In genomic region chr1:161157867-161158266, GRCh38 we compare ENCODE assay signal across 16 cellular contexts. TPM values are rescaled to one million over a fixed set of nuclear protein-coding genes. Genes with fewer than 3 reads are reported as not detected.
DNase-seq lines count a peak whose midpoint lies in the region; ATAC-seq and TF ChIP-seq lines count a peak whose summit lies in the region.
"Had no signal": no experiment of that assay in that cellular context is flagged by ENCODE, and none has a peak within 500 bp of the region (broad histone marks: within the 10 kb centered on the region; RNA-seq: fewer than 3 reads in every experiment).

No MANE protein-coding gene starts in this region.

- H3K27ac Mint-ChIP-seq in CD4-positive, alpha-beta T cell, result peak overlapping the region; percentile 86
- H3K27ac Mint-ChIP-seq in activated CD4-positive, alpha-beta memory T cell treated with anti-CD3 and anti-CD28 coated beads for 36 hours, result peak overlapping the region; percentile 47
- H3K27ac Mint-ChIP-seq in naive thymus-derived CD4-positive, alpha-beta T cell, result peak overlapping the region in 8 of 9 donors; percentile 1 to 97 (median 94)

- H3K4me1 ChIP-seq in naive thymus-derived CD4-positive, alpha-beta T cell (ENCODE audit: control insufficient read depth in 2 of 2, insufficient read depth in 2 of 2, low read length in 2 of 2), result peaks cover 34 to 38% of the 10 kb centered on the region in 2 donors
- peaks cover 7 to 62% (median 30%) of the 10 kb centered on the region in 3 donors for H3K4me1 ChIP-seq in gastroesophageal sphincter

- no peaks in the 10 kb centered on the region for H3K27me3 ChIP-seq in CD4-positive, alpha-beta T cell (ENCODE audit: control insufficient read depth, insufficient read depth, low read length)
- no peaks in the 10 kb centered on the region for H3K27me3 ChIP-seq in naive thymus-derived CD4-positive, alpha-beta T cell (ENCODE audit: control insufficient read depth in 2 of 2, insufficient read depth in 2 of 2, low read length in 2 of 2)
- no peaks in the 10 kb centered on the region for H3K27me3 ChIP-seq in gastroesophageal sphincter
- H3K27me3 ChIP-seq: BLaER1 treated with 17β-estradiol and CSF1 and Interleukin-3, amounts not matched to agents 10 nM and 100 nM; heart right ventricle; SJSA1 had no signal

- no peak for TF ChIP-seq EP300 in gastroesophageal sphincter (IDR thresholded peaks at IDR 0.05)

- H3K9me3 Mint-ChIP-seq in CD4-positive, alpha-beta T cell, result no peaks in the 10 kb centered on the region
- H3K9me3 Mint-ChIP-seq in activated CD4-positive, alpha-beta memory T cell treated with anti-CD3 and anti-CD28 coated beads for 36 hours, result no peaks in the 10 kb centered on the region
- H3K9me3 Mint-ChIP-seq in naive thymus-derived CD4-positive, alpha-beta T cell, result no peaks in the 10 kb centered on the region
- H3K9me3 Mint-ChIP-seq: H9 had no signal

- 100% methylated on average over 1 of the region's 1 CpG for WGBS in gastroesophageal sphincter (ENCODE audit: low coverage in 1 of 2), 2 donors

- no peaks in the 10 kb centered on the region for H3K9me3 ChIP-seq in CD4-positive, alpha-beta T cell (ENCODE audit: control insufficient read depth, low read length)
- H3K9me3 ChIP-seq in naive thymus-derived CD4-positive, alpha-beta T cell (ENCODE audit: control insufficient read depth in 2 of 3, low read length in 3 of 3), result no peaks in the 10 kb centered on the region
- no peaks in the 10 kb centered on the region for H3K9me3 ChIP-seq in gastroesophageal sphincter
- H3K9me3 ChIP-seq: BLaER1 treated with 17β-estradiol and CSF1 and Interleukin-3, amounts not matched to agents 10 nM and 100 nM; heart right ventricle; SJSA1 had no signal

- TF ChIP-seq CTCF in CD4-positive, alpha-beta T cell (IDR thresholded peaks at IDR 0.05), result no peak
- TF ChIP-seq CTCF in gastroesophageal sphincter (IDR thresholded peaks at IDR 0.05), result no peak

- intact Hi-C loops in CD4-positive, alpha-beta T cell (cut with DNase I, micrococcal nuclease), result loop anchor here in 1 of 2 experiments (5.0 to 10.0 kb wide), 3 partner anchors 91 to 813 kb away; partner anchors contain the start of genes ARHGAP30, COPA and NCSTN
- intact Hi-C loops in activated CD4-positive, alpha-beta memory T cell treated with anti-CD3 and anti-CD28 coated beads for 36 hours (cut with micrococcal nuclease), result no loop called here
- intact Hi-C loops in naive thymus-derived CD4-positive, alpha-beta T cell (cut with micrococcal nuclease), result loop anchor here (2.0 to 5.0 kb wide), 3 partner anchors 19 to 321 kb away; partner anchors contain the start of genes NDUFS2 (in 2 of the 2) and B4GALT3 (in 1 of the 2)

- peaks cover 75% of the 10 kb centered on the region for H3K4me1 Mint-ChIP-seq in CD4-positive, alpha-beta T cell (ENCODE audit: low read depth)
- peaks cover 52% of the 10 kb centered on the region for H3K4me1 Mint-ChIP-seq in activated CD4-positive, alpha-beta memory T cell treated with anti-CD3 and anti-CD28 coated beads for 36 hours (ENCODE audit: low read depth)
- peaks cover 28 to 75% (median 67%) of the 10 kb centered on the region in 7 donors for H3K4me1 Mint-ChIP-seq in naive thymus-derived CD4-positive, alpha-beta T cell

- no peak for TF ChIP-seq POLR2A in gastroesophageal sphincter (IDR thresholded peaks at IDR 0.05)

- peaks cover 0 to 43% (median 0%) of the 10 kb centered on the region in 3 experiments for H3K36me3 ChIP-seq in naive thymus-derived CD4-positive, alpha-beta T cell (ENCODE audit: control insufficient read depth in 2 of 3, insufficient read depth in 3 of 3, low read length in 3 of 3)
- H3K36me3 ChIP-seq in gastroesophageal sphincter, result peaks cover 0 to 43% of the 10 kb centered on the region in 2 donors

- in situ Hi-C loops in ACHN (cut with HindIII; ENCODE audit: low pct_ligation_motif_present, low pct_unique_long_range_greater_than_20kb, low sequenced_read_pairs), result no loop called here

- POLR2A ChIA-PET in CD4-positive, alpha-beta T cell (lab: Charles Lee), result interaction anchor here (0.7 to 2.7 kb wide), 7 partner anchors 8 to 112 kb away, joined by 3 to 12 read pairs (median 4); partner anchors contain the start of genes NDUFS2, PPOX and USF1
- POLR2A ChIA-PET in activated CD4-positive, alpha-beta memory T cell treated with anti-CD3 and anti-CD28 coated beads for 36 hours (lab: Charles Lee), result interaction anchor here (0.6 to 3.8 kb wide), 4 partner anchors 8 to 142 kb away, joined by 3 to 25 read pairs (median 4); partner anchors contain the start of genes DEDD and PPOX
- POLR2A ChIA-PET in naive thymus-derived CD4-positive, alpha-beta T cell (lab: Charles Lee), result interaction anchor here (0.7 to 6.2 kb wide), 13 partner anchors 8 to 148 kb away, joined by 3 to 63 read pairs (median 4); partner anchors contain the start of genes ADAMTS4, ARHGAP30, DEDD and PPOX

- H3K36me3 Mint-ChIP-seq in CD4-positive, alpha-beta T cell (ENCODE audit: low read depth), result peaks cover 64% of the 10 kb centered on the region
- H3K36me3 Mint-ChIP-seq in activated CD4-positive, alpha-beta memory T cell treated with anti-CD3 and anti-CD28 coated beads for 36 hours, result peaks cover 31% of the 10 kb centered on the region
- peaks cover 9 to 19% (median 12%) of the 10 kb centered on the region in 5 donors for H3K36me3 Mint-ChIP-seq in naive thymus-derived CD4-positive, alpha-beta T cell

- no peak overlapping the region for H3K27ac ChIP-seq in CD4-positive, alpha-beta T cell (ENCODE audit: low read depth, low read length)
- H3K27ac ChIP-seq in naive thymus-derived CD4-positive, alpha-beta T cell (ENCODE audit: low read depth, low read length), result peak overlapping the region; percentile 27
- no peak overlapping the region for H3K27ac ChIP-seq in gastroesophageal sphincter
- H3K27ac ChIP-seq: SJSA1 had no signal

- CTCF ChIA-PET in CD4-positive, alpha-beta T cell (lab: Charles Lee), result interaction anchor here (1.0 to 1.1 kb wide), 2 partner anchors 8 to 68 kb away, joined by 3 to 5 read pairs; partner anchors contain the start of genes PPOX and TOMM40L
- CTCF ChIA-PET in activated CD4-positive, alpha-beta memory T cell treated with anti-CD3 and anti-CD28 coated beads for 36 hours (lab: Charles Lee), result interaction anchor here (0.6 to 1.9 kb wide), 7 partner anchors 11 to 446 kb away, joined by 3 to 4 read pairs (median 3); partner anchors contain the start of genes CD48 and TOMM40L
- CTCF ChIA-PET in naive thymus-derived CD4-positive, alpha-beta T cell (lab: Charles Lee), result interaction anchor here (0.7 to 2.1 kb wide), 8 partner anchors 8 to 160 kb away, joined by 3 to 9 read pairs (median 3); partner anchors contain the start of genes DEDD and PPOX

- H3K4me3 ChIP-seq in naive thymus-derived CD4-positive, alpha-beta T cell (ENCODE audit: low read length), result no peak overlapping the region
- H3K4me3 ChIP-seq in gastroesophageal sphincter, result no peak overlapping the region
- H3K4me3 ChIP-seq: BLaER1 treated with 17β-estradiol and CSF1 and Interleukin-3, amounts not matched to agents 10 nM and 100 nM; coronary artery; SJSA1 had no signal

- DNase-seq in CD4-positive, alpha-beta T cell, result no peak
- DNase-seq in DMS114 treated with DMSO at 0.1 percent for 48 hours (lab: John Stamatoyannopoulos, UW; ENCODE audit: unreplicated experiment) (peak; percentile 34), ACHN (no peak), pons (ENCODE audit: low spot score) (no peak)
- DNase-seq in activated CD4-positive, alpha-beta memory T cell treated with anti-CD3 and anti-CD28 coated beads for 36 hours, result no peak
- no peak for DNase-seq in naive thymus-derived CD4-positive, alpha-beta T cell
- no peak for DNase-seq in activated CD4-positive, CD25-positive, alpha-beta regulatory T cell (lab: John Stamatoyannopoulos, UW)
- DNase-seq: H9, heart right ventricle, kidney glomerular epithelial cell, NCI-H146 had no signal

- no peaks in the 10 kb centered on the region for H3K27me3 Mint-ChIP-seq in CD4-positive, alpha-beta T cell
- H3K27me3 Mint-ChIP-seq in activated CD4-positive, alpha-beta memory T cell treated with anti-CD3 and anti-CD28 coated beads for 36 hours, result no peaks in the 10 kb centered on the region
- no peaks in the 10 kb centered on the region for H3K27me3 Mint-ChIP-seq in naive thymus-derived CD4-positive, alpha-beta T cell

- ATAC-seq in CD4-positive, alpha-beta T cell (ENCODE audit: poor library complexity), result no peak
- no peak for ATAC-seq in naive thymus-derived CD4-positive, alpha-beta T cell
- no peak for ATAC-seq in gastroesophageal sphincter
- ATAC-seq: esophagus mucosa, heart right ventricle had no signal

- peak overlapping the region; percentile 93 for H3K4me3 Mint-ChIP-seq in CD4-positive, alpha-beta T cell
- H3K4me3 Mint-ChIP-seq in activated CD4-positive, alpha-beta memory T cell treated with anti-CD3 and anti-CD28 coated beads for 36 hours, result no peak overlapping the region
- peak overlapping the region in 9 of 10 donors; percentile 88 to 94 (median 92) for H3K4me3 Mint-ChIP-seq in naive thymus-derived CD4-positive, alpha-beta T cell

RNA-seq across cellular contexts. Expression of gene USP21, which starts 1.4 kb away (rescaled TPM):
- total RNA-seq in CD4-positive, alpha-beta T cell, result 10 to 100 TPM; 44.4 to 45.6 TPM
- 10 to 100 TPM; 25.4 to 28.6 TPM for total RNA-seq in activated CD4-positive, alpha-beta memory T cell treated with anti-CD3 and anti-CD28 coated beads for 36 hours
- 10 to 100 TPM; 36.0 to 66.0 (median 38.6) TPM for total RNA-seq in naive thymus-derived CD4-positive, alpha-beta T cell
- polyA plus RNA-seq in naive thymus-derived CD4-positive, alpha-beta T cell, result 10 to 100 TPM; 15.2 to 35.0 TPM
- total RNA-seq in gastroesophageal sphincter, result 10 to 100 TPM in 3 of 4 donors, 1 to 10 TPM in 1; 10.0 to 27.6 (median 14.7) TPM

RNA-seq across cellular contexts. Expression of gene UFC1, which starts 4.1 kb away (rescaled TPM):
- 10 to 100 TPM; 96.6 to 97.8 TPM for total RNA-seq in CD4-positive, alpha-beta T cell
- 10 to 100 TPM; 87.7 to 91.0 TPM for total RNA-seq in activated CD4-positive, alpha-beta memory T cell treated with anti-CD3 and anti-CD28 coated beads for 36 hours
- total RNA-seq in naive thymus-derived CD4-positive, alpha-beta T cell, result 100 to 1,000 TPM in 2 of 5 experiments, 10 to 100 TPM in 3; 83.7 to 116 (median 98.9) TPM
- 100 to 1,000 TPM; 129 to 132 TPM for polyA plus RNA-seq in naive thymus-derived CD4-positive, alpha-beta T cell
- 10 to 100 TPM; 60.5 to 83.7 (median 72.8) TPM for total RNA-seq in gastroesophageal sphincter

RNA-seq across cellular contexts. Expression of gene PPOX, which starts 8.4 kb away (rescaled TPM):
- total RNA-seq in CD4-positive, alpha-beta T cell, result 10 to 100 TPM; 28.6 to 31.5 TPM
- 10 to 100 TPM; 27.0 to 30.7 TPM for total RNA-seq in activated CD4-positive, alpha-beta memory T cell treated with anti-CD3 and anti-CD28 coated beads for 36 hours
- 10 to 100 TPM; 39.7 to 76.2 (median 43.4) TPM for total RNA-seq in naive thymus-derived CD4-positive, alpha-beta T cell
- polyA plus RNA-seq in naive thymus-derived CD4-positive, alpha-beta T cell, result 10 to 100 TPM; 20.1 to 22.9 TPM
- total RNA-seq in gastroesophageal sphincter, result 10 to 100 TPM; 10.5 to 27.4 (median 17.6) TPM

RNA-seq across cellular contexts. Expression of gene B4GALT3, which starts 19.4 kb away (rescaled TPM):
- 10 to 100 TPM; 40.8 to 44.3 TPM for total RNA-seq in CD4-positive, alpha-beta T cell
- 10 to 100 TPM; 46.3 to 50.9 TPM for total RNA-seq in activated CD4-positive, alpha-beta memory T cell treated with anti-CD3 and anti-CD28 coated beads for 36 hours
- 10 to 100 TPM; 40.5 to 83.7 (median 54.3) TPM for total RNA-seq in naive thymus-derived CD4-positive, alpha-beta T cell
- 10 to 100 TPM; 36.2 to 52.5 TPM for polyA plus RNA-seq in naive thymus-derived CD4-positive, alpha-beta T cell
- 10 to 100 TPM; 14.8 to 26.4 (median 19.5) TPM for total RNA-seq in gastroesophageal sphincter

RNA-seq across cellular contexts. Expression of gene DEDD, which starts 25.4 kb away (rescaled TPM):
- 10 to 100 TPM; 35.5 to 36.6 TPM for total RNA-seq in CD4-positive, alpha-beta T cell
- 10 to 100 TPM; 35.0 to 40.2 TPM for total RNA-seq in activated CD4-positive, alpha-beta memory T cell treated with anti-CD3 and anti-CD28 coated beads for 36 hours
- total RNA-seq in naive thymus-derived CD4-positive, alpha-beta T cell, result 10 to 100 TPM; 34.3 to 43.0 (median 36.0) TPM
- 10 to 100 TPM; 34.0 to 48.7 TPM for polyA plus RNA-seq in naive thymus-derived CD4-positive, alpha-beta T cell
- total RNA-seq in gastroesophageal sphincter, result 10 to 100 TPM; 34.2 to 54.4 (median 41.7) TPM
